1 cellular context compared by ENCODE assay signal in genomic region chr19:45770192-45771101, GRCh38.
TF ChIP-seq lines count a peak whose summit lies in the region.

No MANE protein-coding gene starts in this region.

TF ChIP-seq in HepG2, 621 proteins besides CTCF, POLR2A, EP300 and RAD21 (continued from another document and continues in another):
- TF ChIP-seq, protein P1, sequence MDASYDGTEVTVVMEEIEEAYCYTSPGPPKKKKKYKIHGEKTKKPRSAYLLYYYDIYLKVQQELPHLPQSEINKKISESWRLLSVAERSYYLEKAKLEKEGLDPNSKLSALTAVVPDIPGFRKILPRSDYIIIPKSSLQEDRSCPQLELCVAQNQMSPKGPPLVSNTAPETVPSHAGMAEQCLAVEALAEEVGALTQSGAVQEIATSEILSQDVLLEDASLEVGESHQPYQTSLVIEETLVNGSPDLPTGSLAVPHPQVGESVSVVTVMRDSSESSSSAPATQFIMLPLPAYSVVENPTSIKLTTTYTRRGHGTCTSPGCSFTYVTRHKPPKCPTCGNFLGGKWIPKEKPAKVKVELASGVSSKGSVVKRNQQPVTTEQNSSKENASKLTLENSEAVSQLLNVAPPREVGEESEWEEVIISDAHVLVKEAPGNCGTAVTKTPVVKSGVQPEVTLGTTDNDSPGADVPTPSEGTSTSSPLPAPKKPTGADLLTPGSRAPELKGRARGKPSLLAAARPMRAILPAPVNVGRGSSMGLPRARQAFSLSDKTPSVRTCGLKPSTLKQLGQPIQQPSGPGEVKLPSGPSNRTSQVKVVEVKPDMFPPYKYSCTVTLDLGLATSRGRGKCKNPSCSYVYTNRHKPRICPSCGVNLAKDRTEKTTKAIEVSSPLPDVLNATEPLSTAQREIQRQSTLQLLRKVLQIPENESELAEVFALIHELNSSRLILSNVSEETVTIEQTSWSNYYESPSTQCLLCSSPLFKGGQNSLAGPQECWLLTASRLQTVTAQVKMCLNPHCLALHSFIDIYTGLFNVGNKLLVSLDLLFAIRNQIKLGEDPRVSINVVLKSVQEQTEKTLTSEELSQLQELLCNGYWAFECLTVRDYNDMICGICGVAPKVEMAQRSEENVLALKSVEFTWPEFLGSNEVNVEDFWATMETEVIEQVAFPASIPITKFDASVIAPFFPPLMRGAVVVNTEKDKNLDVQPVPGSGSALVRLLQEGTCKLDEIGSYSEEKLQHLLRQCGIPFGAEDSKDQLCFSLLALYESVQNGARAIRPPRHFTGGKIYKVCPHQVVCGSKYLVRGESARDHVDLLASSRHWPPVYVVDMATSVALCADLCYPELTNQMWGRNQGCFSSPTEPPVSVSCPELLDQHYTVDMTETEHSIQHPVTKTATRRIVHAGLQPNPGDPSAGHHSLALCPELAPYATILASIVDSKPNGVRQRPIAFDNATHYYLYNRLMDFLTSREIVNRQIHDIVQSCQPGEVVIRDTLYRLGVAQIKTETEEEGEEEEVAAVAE (CRISPR knock-in tag; IDR thresholded peaks at IDR 0.05; ENCODE audit: borderline replicate concordance) = 0 out of 2 replicates have a peak, but pooled peaks have one; percentile 79
- TF ChIP-seq ESRRA (CRISPR knock-in tag; IDR thresholded peaks at IDR 0.05; ENCODE audit: low read depth) (0 out of 2 replicates have a peak, but pooled peaks have one; percentile 6), ZIK1 (CRISPR knock-in tag; IDR thresholded peaks at IDR 0.05; ENCODE audit: borderline replicate concordance, low read depth) (peak; percentile 58; the same call in 1 of the 2 replicates), ZNF607 (CRISPR knock-in tag; IDR thresholded peaks at IDR 0.05; ENCODE audit: borderline replicate concordance) (peak; percentile 75; the same call in 1 of the 2 replicates), AHR (CRISPR knock-in tag; IDR thresholded peaks at IDR 0.05) (peak; percentile 55), MED1 (CRISPR knock-in tag; IDR thresholded peaks at IDR 0.05) (peak; percentile 51; the same call in 1 of the 2 replicates), FOXA1 (IDR thresholded peaks at IDR 0.05) (no peak), FOXA1 (CRISPR knock-in tag; IDR thresholded peaks at IDR 0.05) (peak; percentile 61), MTERF4 (CRISPR knock-in tag; IDR thresholded peaks at IDR 0.05) (peak; percentile 96), ZBTB44 (CRISPR knock-in tag; IDR thresholded peaks at IDR 0.05) (peak; percentile 63; the same call in 1 of the 2 replicates), FIP1L1 (IDR thresholded peaks at IDR 0.05; ENCODE audit: borderline replicate concordance, insufficient read depth, low read depth, low read length) (0 out of 2 replicates have a peak, but pooled peaks have one; percentile 35), YEATS2 (CRISPR knock-in tag; IDR thresholded peaks at IDR 0.05; ENCODE audit: borderline replicate concordance) (peak; percentile 39; the same call in 1 of the 2 replicates), RBFOX2 (IDR thresholded peaks at IDR 0.05; ENCODE audit: low read depth, low read length) (peak; percentile 94), ZNF674 (CRISPR knock-in tag; IDR thresholded peaks at IDR 0.05; ENCODE audit: low read depth) (no peak), XRCC5 (optimal IDR thresholded peaks at IDR 0.05; ENCODE audit: low read length) (peak; percentile 70), FOXA3 (CRISPR knock-in tag; IDR thresholded peaks at IDR 0.05) (peak; percentile 41), SP140L (CRISPR knock-in tag; IDR thresholded peaks at IDR 0.05; ENCODE audit: borderline replicate concordance) (no peak), ZNF747 (CRISPR knock-in tag; IDR thresholded peaks at IDR 0.05; ENCODE audit: borderline replicate concordance) (peak; percentile 71), MXD1 (CRISPR knock-in tag; IDR thresholded peaks at IDR 0.05) (peak; percentile 86), RBM22 (optimal IDR thresholded peaks at IDR 0.05; ENCODE audit: low read length) (peak; percentile 81), ZNF709 (CRISPR knock-in tag; IDR thresholded peaks at IDR 0.05) (peak; percentile 83), HNRNPL (IDR thresholded peaks at IDR 0.05; ENCODE audit: low read depth, low read length) (peak; percentile 43; the same call in 1 of the 2 replicates), NFE2 (CRISPR knock-in tag; IDR thresholded peaks at IDR 0.05) (0 out of 2 replicates have a peak, but pooled peaks have one; percentile 10), ZNF276 (CRISPR knock-in tag; IDR thresholded peaks at IDR 0.05; ENCODE audit: low read depth) (no peak), ZNF224 (CRISPR knock-in tag; IDR thresholded peaks at IDR 0.05) (0 out of 2 replicates have a peak, but pooled peaks have one; percentile 70), ZNF318 (CRISPR knock-in tag; IDR thresholded peaks at IDR 0.05) (0 out of 2 replicates have a peak, but pooled peaks have one; percentile 67), ZNF839 (CRISPR knock-in tag; IDR thresholded peaks at IDR 0.05; ENCODE audit: borderline replicate concordance) (peak; percentile 52; the same call in 1 of the 2 replicates), KDM3A (CRISPR knock-in tag; IDR thresholded peaks at IDR 0.05; ENCODE audit: low read depth) (peak; percentile 94), PAF1 (CRISPR knock-in tag; IDR thresholded peaks at IDR 0.05) (no peak), MED13 (CRISPR knock-in tag; IDR thresholded peaks at IDR 0.05) (0 out of 2 replicates have a peak, but pooled peaks have one; percentile 37)
- TF ChIP-seq, protein P2, sequence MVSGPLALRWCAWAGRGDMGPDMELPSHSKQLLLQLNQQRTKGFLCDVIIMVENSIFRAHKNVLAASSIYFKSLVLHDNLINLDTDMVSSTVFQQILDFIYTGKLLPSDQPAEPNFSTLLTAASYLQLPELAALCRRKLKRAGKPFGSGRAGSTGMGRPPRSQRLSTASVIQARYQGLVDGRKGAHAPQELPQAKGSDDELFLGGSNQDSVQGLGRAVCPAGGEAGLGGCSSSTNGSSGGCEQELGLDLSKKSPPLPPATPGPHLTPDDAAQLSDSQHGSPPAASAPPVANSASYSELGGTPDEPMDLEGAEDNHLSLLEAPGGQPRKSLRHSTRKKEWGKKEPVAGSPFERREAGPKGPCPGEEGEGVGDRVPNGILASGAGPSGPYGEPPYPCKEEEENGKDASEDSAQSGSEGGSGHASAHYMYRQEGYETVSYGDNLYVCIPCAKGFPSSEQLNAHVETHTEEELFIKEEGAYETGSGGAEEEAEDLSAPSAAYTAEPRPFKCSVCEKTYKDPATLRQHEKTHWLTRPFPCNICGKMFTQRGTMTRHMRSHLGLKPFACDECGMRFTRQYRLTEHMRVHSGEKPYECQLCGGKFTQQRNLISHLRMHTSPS (CRISPR knock-in tag; IDR thresholded peaks at IDR 0.05; ENCODE audit: low read depth) = peak; percentile 83
- TF ChIP-seq, protein P3, sequence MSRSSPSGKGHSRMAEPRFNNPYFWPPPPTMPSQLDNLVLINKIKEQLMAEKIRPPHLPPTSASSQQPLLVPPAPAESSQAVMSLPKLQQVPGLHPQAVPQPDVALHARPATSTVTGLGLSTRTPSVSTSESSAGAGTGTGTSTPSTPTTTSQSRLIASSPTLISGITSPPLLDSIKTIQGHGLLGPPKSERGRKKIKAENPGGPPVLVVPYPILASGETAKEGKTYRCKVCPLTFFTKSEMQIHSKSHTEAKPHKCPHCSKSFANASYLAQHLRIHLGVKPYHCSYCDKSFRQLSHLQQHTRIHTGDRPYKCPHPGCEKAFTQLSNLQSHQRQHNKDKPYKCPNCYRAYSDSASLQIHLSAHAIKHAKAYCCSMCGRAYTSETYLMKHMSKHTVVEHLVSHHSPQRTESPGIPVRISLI (CRISPR knock-in tag; IDR thresholded peaks at IDR 0.05; ENCODE audit: borderline replicate concordance) = no peak
